ENCODE assay signal across 8 cellular contexts in the genomic region with DNA sequence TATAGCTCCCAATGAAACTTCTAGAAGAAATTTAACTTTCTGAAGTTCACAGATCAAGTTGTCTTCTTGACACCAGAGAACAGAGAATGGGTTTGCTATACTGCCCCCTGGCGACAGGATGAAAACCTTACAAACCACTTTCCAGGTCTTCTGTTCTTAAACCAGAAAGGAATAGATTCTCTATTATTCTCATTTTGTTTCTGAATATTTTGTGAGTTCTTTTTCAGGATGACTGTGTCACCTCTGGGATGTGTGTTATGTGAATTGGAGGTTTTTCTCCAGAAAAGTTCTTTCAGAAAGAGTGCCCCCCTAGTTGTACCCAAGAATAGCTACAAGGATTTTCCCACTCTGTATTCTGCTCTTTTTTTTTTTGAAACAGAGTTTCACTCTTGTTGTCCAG. TPM values are rescaled to one million over a fixed set of nuclear protein-coding genes. Genes with fewer than 3 reads are reported as not detected.
DNase-seq lines count a peak whose midpoint lies in the region; ATAC-seq and TF ChIP-seq lines count a peak whose summit lies in the region.

No MANE protein-coding gene starts in this region.

- H3K9me3 ChIP-seq in AG04450 (ENCODE audit: control insufficient read depth, insufficient read depth, low read length) (peaks cover 5% of the 10 kb centered on the region), Peyer's patch (no peaks in the 10 kb centered on the region), adipocyte (ENCODE audit: control insufficient read depth, low read length) (peaks cover 4% of the 10 kb centered on the region)

- no peak overlapping the region for H3K4me3 ChIP-seq in AG04450 (ENCODE audit: low read depth, low read length)
- H3K4me3 ChIP-seq in GM12875 (ENCODE audit: low read depth, low read length), result no peak overlapping the region
- H3K4me3 ChIP-seq in Peyer's patch, result no peak overlapping the region
- H3K4me3 ChIP-seq in adipocyte (ENCODE audit: low read length), result no peak overlapping the region

- POLR2A ChIA-PET in AG04450 (lab: Yijun Ruan, JAX), result no interaction called here

- no peaks in the 10 kb centered on the region for H3K4me1 ChIP-seq in Peyer's patch
- H3K4me1 ChIP-seq in adipocyte (ENCODE audit: control insufficient read depth, insufficient read depth, low read length), result no peaks in the 10 kb centered on the region

- DNase-seq in AG04450 (ENCODE audit: low read depth, low spot score) (no peak), Peyer's patch (peak in 1 of 3 donors; percentile 75), adipocyte (ENCODE audit: low read depth) (peak; percentile 57), iris pigment epithelial cell (ENCODE audit: low read depth) (peak; percentile 71), NCI-H128 (lab: John Stamatoyannopoulos, UW; ENCODE audit: unreplicated experiment) (no peak)
- peak; percentile 27 to 37 (median 31) for DNase-seq in stimulated activated CD4-positive, alpha-beta T cell treated with anti-CD3 and anti-CD28 coated beads, TNF-alpha, amount 100 ng/mL, for 24 hours (ENCODE audit: low read depth in 3 of 3)

- TF ChIP-seq POLR2A in Peyer's patch (IDR thresholded peaks at IDR 0.05), result no peak

- TF ChIP-seq CTCF in AG04450 (IDR thresholded peaks at IDR 0.05; ENCODE audit: low read depth, low read length) (peak; percentile 66), GM12875 (IDR thresholded peaks at IDR 0.05; ENCODE audit: borderline replicate concordance, insufficient read depth, low read depth, low read length) (peak; percentile 66), Peyer's patch (IDR thresholded peaks at IDR 0.05) (peak in 4 of 6 experiments; percentile 54 to 61 (median 56))

- H3K27ac ChIP-seq in AG04450 (ENCODE audit: low read depth, low read length) (no peak overlapping the region), Peyer's patch (no peak overlapping the region)

- no peaks in the 10 kb centered on the region for H3K36me3 ChIP-seq in Peyer's patch
- H3K36me3 ChIP-seq in adipocyte (ENCODE audit: control insufficient read depth, insufficient read depth, low read length, severe bottlenecking), result peaks cover 12% of the 10 kb centered on the region

- H3K27me3 ChIP-seq in AG04450 (ENCODE audit: control insufficient read depth, insufficient read depth, low read length) (no peaks in the 10 kb centered on the region), Peyer's patch (no peaks in the 10 kb centered on the region), adipocyte (replicated peaks; ENCODE audit: control insufficient read depth, insufficient read depth, low read length) (no peaks in the 10 kb centered on the region)

- H3K9ac ChIP-seq in adipocyte (ENCODE audit: low read length), result no peak overlapping the region

- CTCF ChIA-PET in AG04450 (lab: Charles Lee), result interaction anchor here (0.6 to 1.7 kb wide), 12 partner anchors 9 to 896 kb away, joined by 3 to 5 read pairs (median 4); no protein-coding TSS in a partner anchor

- ATAC-seq in GM18870 (IDR thresholded peaks at IDR 0.05; ENCODE audit: unreplicated experiment), result no peak

RNA-seq across cellular contexts. Expression of gene IFT22, which starts 6.3 kb away (rescaled TPM):
- 42.5 and 47.4 TPM in 2 replicates for polyA plus RNA-seq in AG04450 (2011; rRNA removed)
- polyA minus RNA-seq in AG04450 (2011; rRNA and poly(A)+ RNA removed), result 27.9 and 29.4 TPM in 2 replicates
- 1 to 10 TPM in 3 of 4 donors, under 1 TPM in 1; 0.85 to 4.6 (median 2.3) TPM for total RNA-seq in Peyer's patch

RNA-seq across cellular contexts. Expression of gene COL26A1, which starts 47.3 kb away (rescaled TPM):
- polyA plus RNA-seq in AG04450 (2011; rRNA removed), result 0.06 TPM in 1 of 2 replicates, not detected in the other
- polyA minus RNA-seq in AG04450 (2011; rRNA and poly(A)+ RNA removed), result not detected in 2 replicates
- not detected for total RNA-seq in Peyer's patch

Comparison
In these comparisons a context has a peak if more than half of its experiments do, and no peak if none do; other contexts are left out.
1. DNase-seq: peak in adipocyte (single experiment), iris pigment epithelial cell (single experiment) and stimulated activated CD4-positive, alpha-beta T cell treated with anti-CD3 and anti-CD28 coated beads, TNF-alpha, amount 100 ng/mL, for 24 hours (3 of 3); none in AG04450 (single experiment) and NCI-H128 (single experiment).
2. Peak in every context shown above with its lines, with median percentiles within 50 percentile points of each other: CTCF ChIP-seq.